Comparison of ENCODE assay signal across 8 cellular contexts in genomic region chr1:150579955-150580642, GRCh38. TPM values are rescaled to one million over a fixed set of nuclear protein-coding genes. Genes with fewer than 3 reads are reported as not detected.
DNase-seq lines count a peak whose midpoint lies in the region; ATAC-seq and TF ChIP-seq lines count a peak whose summit lies in the region.

No MANE protein-coding gene starts in this region.

- H3K9ac ChIP-seq in BLaER1 (peak overlapping the region; percentile 99), HUES6 (ENCODE audit: low read length) (peak overlapping the region; percentile 91)

- H3K4me3 Mint-ChIP-seq in naive B cell, result peak overlapping the region; percentile 90 to 99 (median 95)

- H3K27ac ChIP-seq in BLaER1 (peak overlapping the region; percentile 99), HUES6 (ENCODE audit: low read depth, low read length) (peak overlapping the region; percentile 92)

- H3K4me1 ChIP-seq in BLaER1 (peaks cover 51% of the 10 kb centered on the region), HUES6 (ENCODE audit: control insufficient read depth, insufficient read depth, low read length) (peaks cover 19% of the 10 kb centered on the region)

- no peaks in the 10 kb centered on the region for H3K27me3 ChIP-seq in BLaER1
- H3K27me3 ChIP-seq in HUES6 (ENCODE audit: control insufficient read depth, insufficient read depth, low read length), result no peaks in the 10 kb centered on the region

- H3K9me3 Mint-ChIP-seq in naive B cell, result peaks cover 0 to 1% (median 0%) of the 10 kb centered on the region in 7 donors

- peak overlapping the region; percentile 6 to 98 (median 93) for H3K27ac Mint-ChIP-seq in naive B cell

- H3K27me3 Mint-ChIP-seq in naive B cell, result no peaks in the 10 kb centered on the region

- H3K9me3 ChIP-seq in BLaER1 (no peaks in the 10 kb centered on the region), HUES6 (ENCODE audit: control insufficient read depth, insufficient read depth, low read depth, low read length) (no peaks in the 10 kb centered on the region)

- H3K4me2 ChIP-seq in BLaER1, result peak overlapping the region; percentile 92

- H3K36me3 ChIP-seq in BLaER1 (peaks cover 28% of the 10 kb centered on the region), HUES6 (ENCODE audit: control insufficient read depth, insufficient read depth, low read length) (peaks cover 39% of the 10 kb centered on the region)

- ATAC-seq in naive B cell (ENCODE audit: low read depth in 2 of 2) (peak; percentile 1 to 5), GM21576 (IDR thresholded peaks at IDR 0.05; ENCODE audit: unreplicated experiment) (no peak), HG03139 (IDR thresholded peaks at IDR 0.05; ENCODE audit: unreplicated experiment) (no peak), HG02885 (IDR thresholded peaks at IDR 0.05; ENCODE audit: poor library complexity, unreplicated experiment) (no peak)

- DNase-seq in choroid plexus epithelial cell (ENCODE audit: low read depth), result peak; percentile 31
- DNase-seq in naive B cell, result no peak
- no peak for DNase-seq in NCI-H1436 (lab: John Stamatoyannopoulos, UW)

- H3K36me3 Mint-ChIP-seq in naive B cell, result peaks cover 29 to 35% of the 10 kb centered on the region in 2 donors

- H4K20me1 ChIP-seq in BLaER1, result peaks cover 42% of the 10 kb centered on the region

- H3K4me3 ChIP-seq in BLaER1 (peak overlapping the region; percentile 100), HUES6 (ENCODE audit: low read depth, low read length) (peak overlapping the region; percentile 72), choroid plexus epithelial cell (ENCODE audit: low read depth, low read length) (peak overlapping the region; percentile 41)

- peaks cover 33 to 49% (median 37%) of the 10 kb centered on the region in 3 donors for H3K4me1 Mint-ChIP-seq in naive B cell

- TF ChIP-seq CTCF in choroid plexus epithelial cell (conservative IDR thresholded peaks at IDR 0.05; ENCODE audit: low read depth, low read length), result no peak

RNA-seq across cellular contexts. Expression of gene MCL1, which starts 0.7 kb away (rescaled TPM):
- 100 to 1,000 TPM in 2 of 6 donors, 10 to 100 TPM in 4; 44.8 to 110 (median 95.1) TPM for polyA plus RNA-seq in naive B cell (ENCODE audit: low read depth in 6 of 6)

RNA-seq across cellular contexts. Expression of gene ADAMTSL4, which starts 30.9 kb away (rescaled TPM):
- polyA plus RNA-seq in naive B cell (ENCODE audit: low read depth in 6 of 6), result not detected

RNA-seq across cellular contexts. Expression of gene ENSA, which starts 49.3 kb away (rescaled TPM):
- polyA plus RNA-seq in naive B cell (ENCODE audit: low read depth in 6 of 6), result 10 to 100 TPM; 57.1 to 85.2 (median 72.9) TPM

Comparison
In these comparisons a context has a peak if more than half of its experiments do, and no peak if none do; other contexts are left out.
1. H3K4me3 ChIP-seq: peak in every context shown above with its lines; median percentile 100 in BLaER1; 72 in HUES6; 41 in choroid plexus epithelial cell.
2. ATAC-seq: peak in naive B cell (2 of 2); none in GM21576 (single experiment), HG03139 (single experiment) and HG02885 (single experiment).